2 cellular contexts compared by ENCODE assay signal in the genomic region with DNA sequence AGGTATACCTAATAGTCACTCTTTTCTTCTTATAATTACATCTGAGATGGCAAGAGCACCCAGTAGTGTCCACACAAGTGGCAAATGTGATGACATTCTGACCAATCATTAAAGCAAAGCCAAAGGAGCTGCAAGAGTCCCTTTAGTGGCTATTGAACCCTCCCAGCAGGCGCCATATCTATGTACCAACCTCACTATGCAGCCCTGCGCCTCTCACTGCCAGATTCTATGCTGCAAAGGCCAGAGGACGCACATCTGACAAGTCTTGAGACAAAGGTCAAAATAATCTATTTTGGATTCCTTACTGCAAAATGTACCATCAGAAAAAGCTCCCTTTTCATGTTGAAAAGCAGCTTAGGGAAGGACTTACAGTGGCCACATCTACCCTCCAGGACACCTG.
TF ChIP-seq lines count a peak whose summit lies in the region.

No MANE protein-coding gene starts in this region.

TF ChIP-seq in liver, 16 proteins besides CTCF, POLR2A, EP300 and RAD21:
- TF ChIP-seq RXRA (IDR thresholded peaks at IDR 0.05) = no peak
- peak; percentile 8 to 30 for TF ChIP-seq HNF4A (conservative IDR thresholded peaks at IDR 0.05)

TF ChIP-seq in HepG2, 621 proteins besides CTCF, POLR2A, EP300 and RAD21:
- no peak for TF ChIP-seq ZNF256 (CRISPR knock-in tag; conservative IDR thresholded peaks at IDR 0.05)
- TF ChIP-seq, protein P1, sequence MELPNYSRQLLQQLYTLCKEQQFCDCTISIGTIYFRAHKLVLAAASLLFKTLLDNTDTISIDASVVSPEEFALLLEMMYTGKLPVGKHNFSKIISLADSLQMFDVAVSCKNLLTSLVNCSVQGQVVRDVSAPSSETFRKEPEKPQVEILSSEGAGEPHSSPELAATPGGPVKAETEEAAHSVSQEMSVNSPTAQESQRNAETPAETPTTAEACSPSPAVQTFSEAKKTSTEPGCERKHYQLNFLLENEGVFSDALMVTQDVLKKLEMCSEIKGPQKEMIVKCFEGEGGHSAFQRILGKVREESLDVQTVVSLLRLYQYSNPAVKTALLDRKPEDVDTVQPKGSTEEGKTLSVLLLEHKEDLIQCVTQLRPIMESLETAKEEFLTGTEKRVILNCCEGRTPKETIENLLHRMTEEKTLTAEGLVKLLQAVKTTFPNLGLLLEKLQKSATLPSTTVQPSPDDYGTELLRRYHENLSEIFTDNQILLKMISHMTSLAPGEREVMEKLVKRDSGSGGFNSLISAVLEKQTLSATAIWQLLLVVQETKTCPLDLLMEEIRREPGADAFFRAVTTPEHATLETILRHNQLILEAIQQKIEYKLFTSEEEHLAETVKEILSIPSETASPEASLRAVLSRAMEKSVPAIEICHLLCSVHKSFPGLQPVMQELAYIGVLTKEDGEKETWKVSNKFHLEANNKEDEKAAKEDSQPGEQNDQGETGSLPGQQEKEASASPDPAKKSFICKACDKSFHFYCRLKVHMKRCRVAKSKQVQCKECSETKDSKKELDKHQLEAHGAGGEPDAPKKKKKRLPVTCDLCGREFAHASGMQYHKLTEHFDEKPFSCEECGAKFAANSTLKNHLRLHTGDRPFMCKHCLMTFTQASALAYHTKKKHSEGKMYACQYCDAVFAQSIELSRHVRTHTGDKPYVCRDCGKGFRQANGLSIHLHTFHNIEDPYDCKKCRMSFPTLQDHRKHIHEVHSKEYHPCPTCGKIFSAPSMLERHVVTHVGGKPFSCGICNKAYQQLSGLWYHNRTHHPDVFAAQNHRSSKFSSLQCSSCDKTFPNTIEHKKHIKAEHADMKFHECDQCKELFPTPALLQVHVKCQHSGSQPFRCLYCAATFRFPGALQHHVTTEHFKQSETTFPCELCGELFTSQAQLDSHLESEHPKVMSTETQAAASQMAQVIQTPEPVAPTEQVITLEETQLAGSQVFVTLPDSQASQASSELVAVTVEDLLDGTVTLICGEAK (IDR thresholded peaks at IDR 0.05) = no peak
- TF ChIP-seq, protein P1 (CRISPR knock-in tag; IDR thresholded peaks at IDR 0.05) = no peak
- TF ChIP-seq, protein P2, sequence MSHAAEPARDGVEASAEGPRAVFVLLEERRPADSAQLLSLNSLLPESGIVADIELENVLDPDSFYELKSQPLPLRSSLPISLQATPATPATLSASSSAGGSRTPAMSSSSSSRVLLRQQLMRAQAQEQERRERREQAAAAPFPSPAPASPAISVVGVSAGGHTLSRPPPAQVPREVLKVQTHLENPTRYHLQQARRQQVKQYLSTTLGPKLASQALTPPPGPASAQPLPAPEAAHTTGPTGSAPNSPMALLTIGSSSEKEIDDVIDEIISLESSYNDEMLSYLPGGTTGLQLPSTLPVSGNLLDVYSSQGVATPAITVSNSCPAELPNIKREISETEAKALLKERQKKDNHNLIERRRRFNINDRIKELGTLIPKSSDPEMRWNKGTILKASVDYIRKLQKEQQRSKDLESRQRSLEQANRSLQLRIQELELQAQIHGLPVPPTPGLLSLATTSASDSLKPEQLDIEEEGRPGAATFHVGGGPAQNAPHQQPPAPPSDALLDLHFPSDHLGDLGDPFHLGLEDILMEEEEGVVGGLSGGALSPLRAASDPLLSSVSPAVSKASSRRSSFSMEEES (CRISPR knock-in tag; IDR thresholded peaks at IDR 0.05) = no peak
- no peak for TF ChIP-seq ZNF138 (CRISPR knock-in tag; IDR thresholded peaks at IDR 0.05; ENCODE audit: low read depth)
- TF ChIP-seq YY1 (IDR thresholded peaks at IDR 0.05; ENCODE audit: insufficient read depth, insufficient replicate concordance, low read depth, low read length) = no peak
- no peak for TF ChIP-seq ZNF296 (CRISPR knock-in tag; conservative IDR thresholded peaks at IDR 0.05)
- no peak for TF ChIP-seq DPF2 (CRISPR knock-in tag; IDR thresholded peaks at IDR 0.05; ENCODE audit: borderline replicate concordance, low read depth)
- TF ChIP-seq, protein P3, sequence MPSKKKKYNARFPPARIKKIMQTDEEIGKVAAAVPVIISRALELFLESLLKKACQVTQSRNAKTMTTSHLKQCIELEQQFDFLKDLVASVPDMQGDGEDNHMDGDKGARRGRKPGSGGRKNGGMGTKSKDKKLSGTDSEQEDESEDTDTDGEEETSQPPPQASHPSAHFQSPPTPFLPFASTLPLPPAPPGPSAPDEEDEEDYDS (CRISPR knock-in tag; IDR thresholded peaks at IDR 0.05) = no peak
- no peak for TF ChIP-seq ZNF34 (CRISPR knock-in tag; IDR thresholded peaks at IDR 0.05; ENCODE audit: borderline replicate concordance)
- TF ChIP-seq ZNF501 (CRISPR knock-in tag; IDR thresholded peaks at IDR 0.05) = no peak
- no peak for TF ChIP-seq ZNF430 (CRISPR knock-in tag; IDR thresholded peaks at IDR 0.05)
- TF ChIP-seq MIER3 (CRISPR knock-in tag; IDR thresholded peaks at IDR 0.05; ENCODE audit: borderline replicate concordance) = no peak
- TF ChIP-seq JUN (CRISPR knock-in tag; IDR thresholded peaks at IDR 0.05) = no peak
- no peak for TF ChIP-seq BCL6 (CRISPR knock-in tag; IDR thresholded peaks at IDR 0.05)
- no peak for TF ChIP-seq ATF1 (CRISPR knock-in tag; IDR thresholded peaks at IDR 0.05)
- no peak for TF ChIP-seq ZNF644 (CRISPR knock-in tag; IDR thresholded peaks at IDR 0.05; ENCODE audit: low read depth)
- TF ChIP-seq KDM5B (CRISPR knock-in tag; IDR thresholded peaks at IDR 0.05; ENCODE audit: borderline replicate concordance) = no peak
- TF ChIP-seq ZFP37 (CRISPR knock-in tag; IDR thresholded peaks at IDR 0.05; ENCODE audit: borderline replicate concordance) = no peak
- TF ChIP-seq MED1 (CRISPR knock-in tag; IDR thresholded peaks at IDR 0.05) = no peak
- TF ChIP-seq ZNF549 (CRISPR knock-in tag; IDR thresholded peaks at IDR 0.05) = no peak
